8 cellular contexts compared by ENCODE assay signal in genomic region chr12:65121049-65121955, GRCh38. TPM values are rescaled to one million over a fixed set of nuclear protein-coding genes. Genes with fewer than 3 reads are reported as not detected.
DNase-seq lines count a peak whose midpoint lies in the region; ATAC-seq and TF ChIP-seq lines count a peak whose summit lies in the region.

Gene WIF1, minus strand, starts transcription at chr12:65121305. Its CDS starts 114 bp downstream, at chr12:65121191.

- H3K9me3 Mint-ChIP-seq in activated naive CD4-positive, alpha-beta T cell treated with anti-CD3 and anti-CD28 coated beads for 36 hours, result no peaks in the 10 kb centered on the region

- CTCF ChIA-PET in activated naive CD4-positive, alpha-beta T cell treated with anti-CD3 and anti-CD28 coated beads for 36 hours (lab: Charles Lee), result interaction anchor here (1.1 to 1.5 kb wide), 6 partner anchors 9 to 319 kb away, joined by 3 to 8 read pairs (median 4); no protein-coding TSS in a partner anchor

- no peak within 1 kb of the TSS for H3K27ac Mint-ChIP-seq in activated naive CD4-positive, alpha-beta T cell treated with anti-CD3 and anti-CD28 coated beads for 36 hours

- H3K9me3 ChIP-seq in BE2C (no peaks in the 10 kb centered on the region), left ventricle myocardium inferior (replicated peaks) (no peaks in the 10 kb centered on the region), gastrocnemius medialis (no peaks in the 10 kb centered on the region)

- peak within 1 kb of the TSS; percentile 41 for H3K4me3 Mint-ChIP-seq in activated naive CD4-positive, alpha-beta T cell treated with anti-CD3 and anti-CD28 coated beads for 36 hours

- no peak for TF ChIP-seq POLR2A in gastrocnemius medialis (IDR thresholded peaks at IDR 0.05)

- DNase-seq in BE2C (peak; percentile 31), NCI-H1417 (lab: John Stamatoyannopoulos, UW) (peak in 2 of 3 experiments; percentile 77 to 83), left ventricle myocardium inferior (no peak), gastrocnemius medialis (no peak), OCI-M2 (lab: John Stamatoyannopoulos, UW; ENCODE audit: unreplicated experiment) (no peak)
- DNase-seq in activated naive CD4-positive, alpha-beta T cell treated with anti-CD3 and anti-CD28 coated beads for 36 hours, result peak; percentile 28
- DNase-seq in central memory CD4-positive, alpha-beta T cell, result no peak

- H3K36me3 ChIP-seq in BE2C (no peaks in the 10 kb centered on the region), left ventricle myocardium inferior (no peaks in the 10 kb centered on the region), gastrocnemius medialis (no peaks in the 10 kb centered on the region)

- peaks cover 77% of the 10 kb centered on the region for H3K27me3 ChIP-seq in BE2C
- H3K27me3 ChIP-seq in left ventricle myocardium inferior (ENCODE audit: low read depth), result peaks cover 100% of the 10 kb centered on the region
- H3K27me3 ChIP-seq in gastrocnemius medialis, result peaks cover 57 to 67% (median 63%) of the 10 kb centered on the region in 3 donors

- H3K27me3 Mint-ChIP-seq in activated naive CD4-positive, alpha-beta T cell treated with anti-CD3 and anti-CD28 coated beads for 36 hours (ENCODE audit: low read depth), result peaks cover 24% of the 10 kb centered on the region

- intact Hi-C loops in activated naive CD4-positive, alpha-beta T cell treated with anti-CD3 and anti-CD28 coated beads for 36 hours (cut with micrococcal nuclease), result loop anchor here (5.0 kb wide), 1 partner anchor 161 kb away; no protein-coding TSS in a partner anchor
- intact Hi-C loops in left ventricle myocardium inferior (cut with micrococcal nuclease), result no loop called here
- intact Hi-C loops in gastrocnemius medialis (cut with DNase I; ENCODE audit: low total_unique reads), result loop anchor here (5.0 kb wide), 1 partner anchor 229 kb away; no protein-coding TSS in a partner anchor

- H3K36me3 Mint-ChIP-seq in activated naive CD4-positive, alpha-beta T cell treated with anti-CD3 and anti-CD28 coated beads for 36 hours (ENCODE audit: low read depth), result no peaks in the 10 kb centered on the region

- peaks cover 3% of the 10 kb centered on the region for H3K4me1 Mint-ChIP-seq in activated naive CD4-positive, alpha-beta T cell treated with anti-CD3 and anti-CD28 coated beads for 36 hours (ENCODE audit: low read depth)

- TF ChIP-seq CTCF in BE2C (IDR thresholded peaks at IDR 0.05; ENCODE audit: low read depth, low read length), result peak; percentile 31
- TF ChIP-seq CTCF in left ventricle myocardium inferior (IDR thresholded peaks at IDR 0.05; ENCODE audit: borderline replicate concordance), result peak; percentile 26
- TF ChIP-seq CTCF in gastrocnemius medialis (IDR thresholded peaks at IDR 0.05 in 4 of 5, conservative IDR thresholded peaks at IDR 0.05 in 1 of 5), result peak in 1 of 5 experiments; percentile 19

- H3K4me1 ChIP-seq in BE2C (no peaks in the 10 kb centered on the region), left ventricle myocardium inferior (peaks cover 11% of the 10 kb centered on the region), gastrocnemius medialis (peaks cover 0 to 3% of the 10 kb centered on the region in 2 donors)

- peak; percentile 55 for ATAC-seq in GM19372 (IDR thresholded peaks at IDR 0.05; ENCODE audit: low read depth, unreplicated experiment)
- no peak for ATAC-seq in gastrocnemius medialis

- in situ Hi-C loops in gastrocnemius medialis (cut with MboI; ENCODE audit: low sequenced_read_pairs in 4 of 4), result loop anchor here in 2 of 4 donors (25.0 kb wide), 1 partner anchor 234 kb away; no protein-coding TSS in a partner anchor

- H3K27ac ChIP-seq in left ventricle myocardium inferior (replicated peaks) (no peak within 1 kb of the TSS), gastrocnemius medialis (no peak within 1 kb of the TSS)

- no peak within 1 kb of the TSS for H3K4me3 ChIP-seq in BE2C (ENCODE audit: low read depth, low read length)
- H3K4me3 ChIP-seq in left ventricle myocardium inferior, result peak within 1 kb of the TSS; percentile 51
- peak within 1 kb of the TSS; percentile 32 to 47 (median 38) for H3K4me3 ChIP-seq in gastrocnemius medialis

RNA-seq across cellular contexts. Expression of gene WIF1, which starts in this region (rescaled TPM):
- polyA plus RNA-seq in BE2C (2012; ENCODE audit: insufficient read depth, insufficient read length, low read depth), result not detected
- total RNA-seq in activated naive CD4-positive, alpha-beta T cell treated with anti-CD3 and anti-CD28 coated beads for 36 hours, result under 1 TPM in 1 of 2 experiments, not detected in 1; 0.20 TPM
- total RNA-seq in left ventricle myocardium inferior (not detected), gastrocnemius medialis (not detected)

Comparison
In these comparisons a context has a peak if more than half of its experiments do, and no peak if none do; other contexts are left out.
1. Peak in DNase-seq in activated naive CD4-positive, alpha-beta T cell treated with anti-CD3 and anti-CD28 coated beads for 36 hours; RNA of the gene not detected or under 1 TPM.
2. DNase-seq: peak in BE2C (single experiment) and NCI-H1417 (2 of 3); none in left ventricle myocardium inferior (single experiment), gastrocnemius medialis (0 of 2), OCI-M2 (single experiment) and central memory CD4-positive, alpha-beta T cell (single experiment).